ENCODE assay signal across 11 cellular contexts in the genomic region with DNA sequence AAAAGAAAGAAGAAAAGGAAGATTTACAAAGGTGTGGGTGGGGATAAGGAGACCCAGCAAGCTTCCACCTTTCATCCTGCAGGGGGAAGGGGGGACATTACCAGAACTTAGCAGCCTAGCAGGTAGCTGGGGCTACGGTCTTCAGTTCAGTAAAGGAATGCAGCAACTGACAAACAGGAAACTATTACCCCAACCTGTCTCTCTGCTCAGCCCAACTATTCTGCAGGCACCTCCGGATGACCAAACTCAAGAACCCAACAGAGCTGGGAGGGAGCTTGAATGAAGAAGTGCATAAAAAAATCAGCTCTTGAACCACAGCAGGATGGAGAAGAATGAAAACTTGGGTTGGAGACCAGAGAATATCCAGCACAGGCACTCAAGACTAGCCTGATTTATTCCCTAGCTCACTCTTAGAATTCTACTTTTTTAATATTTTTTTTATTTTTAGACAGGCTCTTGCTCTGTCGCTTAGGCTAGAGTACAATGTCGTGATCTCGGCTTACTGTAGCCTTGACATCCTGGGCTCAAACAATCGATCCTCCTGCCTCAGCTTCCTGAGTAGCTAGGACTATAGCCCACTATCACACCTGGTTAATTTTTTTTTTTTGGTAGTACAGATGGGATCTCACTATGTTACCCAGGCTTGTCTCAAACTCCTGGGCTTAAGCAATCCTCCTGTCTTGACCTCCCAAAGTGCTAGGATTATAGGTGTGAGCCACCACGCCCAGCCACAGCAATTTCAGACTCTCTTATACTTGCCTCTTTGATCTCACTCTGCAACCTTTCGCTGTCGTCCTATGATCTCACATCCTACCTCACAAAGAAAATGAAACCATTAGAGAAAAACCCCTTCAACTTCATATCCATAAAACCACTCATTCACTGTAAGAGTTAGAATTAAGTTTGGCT. TPM values are rescaled to one million over a fixed set of nuclear protein-coding genes. Genes with fewer than 3 reads are reported as not detected.
DNase-seq lines count a peak whose midpoint lies in the region; ATAC-seq and TF ChIP-seq lines count a peak whose summit lies in the region.
"Had no signal": no experiment of that assay in that cellular context is flagged by ENCODE, and none has a peak within 500 bp of the region (broad histone marks: within the 10 kb centered on the region; RNA-seq: fewer than 3 reads in every experiment).

No MANE protein-coding gene starts in this region.

- H3K9me3 ChIP-seq in gastrocnemius medialis, result no peaks in the 10 kb centered on the region

- peak; percentile 12 for DNase-seq in activated naive CD8-positive, alpha-beta T cell treated with anti-CD3 and anti-CD28 coated beads, Interleukin-2, amount 50 U/mL, for 16 hours (ENCODE audit: low read depth, low spot score)
- no peak for DNase-seq in effector CD8-positive, alpha-beta T cell (lab: John Stamatoyannopoulos, UW)
- no peak for DNase-seq in D341Med (ENCODE audit: low spot score)
- no peak for DNase-seq in erythroblast (lab: John Stamatoyannopoulos, UW)
- no peak for DNase-seq in gastrocnemius medialis
- DNase-seq: islet precursor cell, KBM-7 had no signal

- ATAC-seq in GM18499 (IDR thresholded peaks at IDR 0.05; ENCODE audit: insufficient read depth, unreplicated experiment), result peak; percentile 41
- ATAC-seq in GM21576 (IDR thresholded peaks at IDR 0.05; ENCODE audit: unreplicated experiment), result peak; percentile 37
- ATAC-seq in HG03558 (IDR thresholded peaks at IDR 0.05; ENCODE audit: extremely low read depth, unreplicated experiment), result peak; percentile 20
- ATAC-seq in gastrocnemius medialis, result no peak

- in situ Hi-C loops in gastrocnemius medialis (cut with MboI; ENCODE audit: low sequenced_read_pairs in 4 of 4), result no loop called here

- TF ChIP-seq CTCF in gastrocnemius medialis (IDR thresholded peaks at IDR 0.05 in 4 of 5, conservative IDR thresholded peaks at IDR 0.05 in 1 of 5), result no peak

- no peaks in the 10 kb centered on the region for H3K36me3 ChIP-seq in gastrocnemius medialis

- no peak overlapping the region for H3K27ac ChIP-seq in gastrocnemius medialis

- TF ChIP-seq POLR2A in erythroblast (IDR thresholded peaks at IDR 0.05; ENCODE audit: low read length) (no peak), gastrocnemius medialis (IDR thresholded peaks at IDR 0.05) (no peak)

- H3K27me3 ChIP-seq in gastrocnemius medialis, result no peaks in the 10 kb centered on the region

- no peak overlapping the region for H3K4me3 ChIP-seq in gastrocnemius medialis

- no peaks in the 10 kb centered on the region for H3K4me1 ChIP-seq in gastrocnemius medialis

- intact Hi-C loops in gastrocnemius medialis (cut with DNase I; ENCODE audit: low total_unique reads), result no loop called here

RNA-seq across cellular contexts. Expression of a gene that starts 18.5 kb away (rescaled TPM):
- total RNA-seq in gastrocnemius medialis, result under 1 TPM in 1 of 4 donors, not detected in 3; 0.09 TPM
- total RNA-seq: SK-MEL-5 had no signal

Comparison
In these comparisons a context has a peak if more than half of its experiments do, and no peak if none do; other contexts are left out.
1. ATAC-seq: peak in GM18499 (single experiment), GM21576 (single experiment) and HG03558 (single experiment); none in gastrocnemius medialis (0 of 2).